ENCODE assay signal across 18 cellular contexts in the genomic region with DNA sequence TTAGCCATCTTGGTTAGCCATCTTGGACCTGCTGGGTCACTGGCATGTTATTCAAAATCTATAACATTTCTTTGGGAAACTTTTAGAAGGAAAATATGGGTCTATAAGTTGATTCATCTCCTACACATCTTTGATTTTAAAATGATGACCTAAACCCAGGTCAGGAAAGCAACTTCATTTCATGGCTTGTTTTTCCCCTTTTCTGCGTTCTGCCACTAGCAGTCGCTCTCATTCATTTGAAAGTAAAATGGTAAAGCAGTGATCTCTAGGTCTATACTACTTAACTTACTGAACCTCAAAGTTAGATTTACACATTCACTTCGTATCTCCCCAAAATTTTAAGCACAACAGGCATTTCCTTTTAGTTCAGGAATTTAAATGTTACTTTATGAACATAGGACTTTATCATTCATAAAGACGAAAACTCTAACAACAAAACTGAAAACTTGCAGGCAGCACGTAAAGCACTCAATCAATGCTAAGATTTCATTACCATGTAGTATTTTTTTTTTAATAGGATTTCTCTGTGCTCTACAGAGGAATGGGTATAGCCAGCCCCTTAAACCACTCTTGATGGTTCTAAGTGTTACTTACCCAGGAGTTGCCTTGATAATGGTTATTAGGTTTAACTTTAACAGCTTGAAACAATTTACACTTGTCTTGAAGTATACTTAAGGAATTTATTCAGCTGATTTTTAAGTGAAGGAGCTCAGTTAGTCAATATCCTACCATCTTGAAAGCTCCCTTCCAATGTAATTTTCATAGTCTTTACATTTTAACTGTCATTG.
DNase-seq lines count a peak whose midpoint lies in the region; ATAC-seq and TF ChIP-seq lines count a peak whose summit lies in the region.
"Had no signal": no experiment of that assay in that cellular context is flagged by ENCODE, and none has a peak within 500 bp of the region (broad histone marks: within the 10 kb centered on the region; RNA-seq: fewer than 3 reads in every experiment).

No MANE protein-coding gene starts in this region.

- peaks cover 11% of the 10 kb centered on the region; the same call in 1 of the 2 replicates for H3K36me3 ChIP-seq in GM23338 (ENCODE audit: insufficient read depth)

- H3K27me3 ChIP-seq in GM23338 (ENCODE audit: insufficient read depth) = no peaks in the 10 kb centered on the region

- H3K4me3 Mint-ChIP-seq in GM23338 = no peak overlapping the region
- H3K4me3 Mint-ChIP-seq in T-helper 17 cell = no peak overlapping the region
- H3K4me3 Mint-ChIP-seq: activated B cell treated with CpG ODN at 0.5 μM for 24 hours had no signal

- H3K27ac ChIP-seq in C4-2B (no peak overlapping the region), GM23338 (ENCODE audit: low read depth) (no peak overlapping the region)
- H3K27ac ChIP-seq: epithelial cell of prostate had no signal

- peak; percentile 45 for ATAC-seq in GM23338
- ATAC-seq in T-helper 17 cell = no peak
- no peak for ATAC-seq in GM21528 (IDR thresholded peaks at IDR 0.05; ENCODE audit: low FRiP score, unreplicated experiment)
- no peak for ATAC-seq in HG02623 (IDR thresholded peaks at IDR 0.05; ENCODE audit: unreplicated experiment)
- ATAC-seq: Right ventricle myocardium inferior had no signal

- no peak overlapping the region for H2AFZ ChIP-seq in GM23338

- H3K9me3 ChIP-seq in T-helper 17 cell (ENCODE audit: control insufficient read depth, low read length, poor library complexity, severe bottlenecking) = no peaks in the 10 kb centered on the region

- H3K9me3 Mint-ChIP-seq in GM23338 = no peaks in the 10 kb centered on the region
- H3K9me3 Mint-ChIP-seq: activated B cell treated with CpG ODN at 0.5 μM for 24 hours had no signal

- H3K4me1 ChIP-seq in GM23338 (ENCODE audit: insufficient read depth) = no peaks in the 10 kb centered on the region

- H3K27ac Mint-ChIP-seq in GM23338 = no peak overlapping the region
- peak overlapping the region; percentile 47 for H3K27ac Mint-ChIP-seq in T-helper 17 cell
- H3K27ac Mint-ChIP-seq: activated B cell treated with CpG ODN at 0.5 μM for 24 hours had no signal

- no peaks in the 10 kb centered on the region; the same call in 2 of the 3 replicates for H3K4me1 Mint-ChIP-seq in GM23338
- H3K4me1 Mint-ChIP-seq in T-helper 17 cell = peaks cover 2% of the 10 kb centered on the region

- no peaks in the 10 kb centered on the region for H3F3A ChIP-seq in GM23338 (replicated peaks; ENCODE audit: low read depth)

- H3K79me2 ChIP-seq in GM23338 (replicated peaks; ENCODE audit: insufficient read depth) = no peaks in the 10 kb centered on the region

- H4K20me1 ChIP-seq in GM23338 (replicated peaks; ENCODE audit: insufficient read depth) = no peaks in the 10 kb centered on the region

- H3K4me2 ChIP-seq in GM23338 = no peak overlapping the region

- H3K36me3 Mint-ChIP-seq in GM23338 (ENCODE audit: low read depth) (peaks cover 49% of the 10 kb centered on the region; the same call in 2 of the 3 replicates), T-helper 17 cell (ENCODE audit: low read depth) (peaks cover 2% of the 10 kb centered on the region)

- no peaks in the 10 kb centered on the region for H3K9me2 ChIP-seq in GM23338 (ENCODE audit: insufficient read depth)

- TF ChIP-seq CTCF in C4-2B (conservative IDR thresholded peaks at IDR 0.05) (peak; percentile 14; the same call in 1 of the 2 replicates), GM23338 (conservative IDR thresholded peaks at IDR 0.05; ENCODE audit: low read depth in 2 of 2) (peak; percentile 54 to 62), fibroblast of the aortic adventitia (IDR thresholded peaks at IDR 0.05; ENCODE audit: insufficient read depth, low read length) (peak; percentile 22)

- peaks cover 6% of the 10 kb centered on the region for H3K27me3 Mint-ChIP-seq in GM23338 (ENCODE audit: insufficient read depth, low read depth, poor library complexity)
- no peaks in the 10 kb centered on the region for H3K27me3 Mint-ChIP-seq in T-helper 17 cell
- H3K27me3 Mint-ChIP-seq: activated B cell treated with CpG ODN at 0.5 μM for 24 hours had no signal

- H3K4me3 ChIP-seq in GM23338 (no peak overlapping the region), fibroblast of the aortic adventitia (ENCODE audit: low read depth, low read length) (no peak overlapping the region)

- DNase-seq in GM23338 (ENCODE audit: low spot score) = peak; percentile 28
- DNase-seq in T-helper 17 cell = no peak
- no peak for DNase-seq in fibroblast of the aortic adventitia (ENCODE audit: low read depth)
- no peak for DNase-seq in NCI-H2107 (lab: John Stamatoyannopoulos, UW)
- DNase-seq in T-helper 1 cell = no peak
- DNase-seq: activated B cell treated with CpG ODN at 0.5 μM for 24 hours; activated CD8-positive, alpha-beta memory T cell treated with anti-CD3 and anti-CD28 coated beads for 24 hours; amniotic stem cell; Calu3; GF-D8; NCI-H1694; NCI-H446 treated with DMSO at 0.1 percent for 48 hours; stimulated activated CD4-positive, alpha-beta T cell treated with anti-CD3 and anti-CD28 coated beads, Interleukin-4, amount 100 ng/mL, for 1 hour had no signal

TF ChIP-seq in GM23338, 12 proteins besides CTCF, POLR2A, EP300 and RAD21 (continues in another document):
- TF ChIP-seq, protein P1, sequence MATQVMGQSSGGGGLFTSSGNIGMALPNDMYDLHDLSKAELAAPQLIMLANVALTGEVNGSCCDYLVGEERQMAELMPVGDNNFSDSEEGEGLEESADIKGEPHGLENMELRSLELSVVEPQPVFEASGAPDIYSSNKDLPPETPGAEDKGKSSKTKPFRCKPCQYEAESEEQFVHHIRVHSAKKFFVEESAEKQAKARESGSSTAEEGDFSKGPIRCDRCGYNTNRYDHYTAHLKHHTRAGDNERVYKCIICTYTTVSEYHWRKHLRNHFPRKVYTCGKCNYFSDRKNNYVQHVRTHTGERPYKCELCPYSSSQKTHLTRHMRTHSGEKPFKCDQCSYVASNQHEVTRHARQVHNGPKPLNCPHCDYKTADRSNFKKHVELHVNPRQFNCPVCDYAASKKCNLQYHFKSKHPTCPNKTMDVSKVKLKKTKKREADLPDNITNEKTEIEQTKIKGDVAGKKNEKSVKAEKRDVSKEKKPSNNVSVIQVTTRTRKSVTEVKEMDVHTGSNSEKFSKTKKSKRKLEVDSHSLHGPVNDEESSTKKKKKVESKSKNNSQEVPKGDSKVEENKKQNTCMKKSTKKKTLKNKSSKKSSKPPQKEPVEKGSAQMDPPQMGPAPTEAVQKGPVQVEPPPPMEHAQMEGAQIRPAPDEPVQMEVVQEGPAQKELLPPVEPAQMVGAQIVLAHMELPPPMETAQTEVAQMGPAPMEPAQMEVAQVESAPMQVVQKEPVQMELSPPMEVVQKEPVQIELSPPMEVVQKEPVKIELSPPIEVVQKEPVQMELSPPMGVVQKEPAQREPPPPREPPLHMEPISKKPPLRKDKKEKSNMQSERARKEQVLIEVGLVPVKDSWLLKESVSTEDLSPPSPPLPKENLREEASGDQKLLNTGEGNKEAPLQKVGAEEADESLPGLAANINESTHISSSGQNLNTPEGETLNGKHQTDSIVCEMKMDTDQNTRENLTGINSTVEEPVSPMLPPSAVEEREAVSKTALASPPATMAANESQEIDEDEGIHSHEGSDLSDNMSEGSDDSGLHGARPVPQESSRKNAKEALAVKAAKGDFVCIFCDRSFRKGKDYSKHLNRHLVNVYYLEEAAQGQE (IDR thresholded peaks at IDR 0.05; ENCODE audit: unreplicated experiment) = no peak
- TF ChIP-seq EZH2 (IDR thresholded peaks at IDR 0.05; ENCODE audit: low read depth, unreplicated experiment) = no peak
- TF ChIP-seq POLR2AphosphoS5 (IDR thresholded peaks at IDR 0.05; ENCODE audit: low read depth) = no peak
